Comparison of ENCODE assay signal across 1 cellular context in the genomic region with DNA sequence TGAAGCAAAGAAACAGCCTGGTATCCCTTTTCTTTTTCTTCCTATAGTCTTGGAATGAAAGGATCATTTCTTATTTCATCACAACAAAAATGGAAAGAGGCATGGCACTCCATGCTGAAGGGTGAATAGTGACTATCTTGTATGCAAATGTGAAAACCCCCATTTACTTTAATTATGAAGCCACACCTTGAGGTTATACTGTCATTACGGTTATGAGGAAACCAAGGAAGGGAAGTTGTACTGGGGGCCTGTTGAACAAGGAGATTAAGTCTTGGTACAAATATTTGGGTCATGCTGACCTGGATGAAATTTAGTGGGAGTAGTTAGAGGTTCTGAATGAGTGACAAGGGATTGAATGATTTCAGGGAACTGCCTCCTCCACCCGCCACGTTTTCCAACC.
TF ChIP-seq lines count a peak whose summit lies in the region.

No MANE protein-coding gene starts in this region.

TF ChIP-seq in IMR-90, 13 proteins besides CTCF, POLR2A, EP300 and RAD21 (continued from another document):
- TF ChIP-seq ELK1 (IDR thresholded peaks at IDR 0.05; ENCODE audit: borderline replicate concordance, low read depth, low read length) (no peak), MAFK (IDR thresholded peaks at IDR 0.05; ENCODE audit: low read depth, low read length) (no peak), MXI1 (IDR thresholded peaks at IDR 0.05; ENCODE audit: borderline replicate concordance, low read depth, low read length) (no peak), RCOR1 (IDR thresholded peaks at IDR 0.05; ENCODE audit: insufficient replicate concordance, low read length) (no peak), FOS (IDR thresholded peaks at IDR 0.05; ENCODE audit: low read depth, low read length) (no peak), RFX5 (IDR thresholded peaks at IDR 0.05; ENCODE audit: low read depth, low read length) (no peak), NFE2L2 (IDR thresholded peaks at IDR 0.05; ENCODE audit: low read depth, low read length) (no peak), BHLHE40 (IDR thresholded peaks at IDR 0.05; ENCODE audit: low read depth, low read length) (no peak), MAZ (IDR thresholded peaks at IDR 0.05; ENCODE audit: borderline replicate concordance, low read depth, low read length) (no peak), CEBPB (IDR thresholded peaks at IDR 0.05; ENCODE audit: low read depth, low read length) (no peak), USF2 (IDR thresholded peaks at IDR 0.05; ENCODE audit: low read depth, low read length) (no peak), CHD1 (IDR thresholded peaks at IDR 0.05; ENCODE audit: low read depth, low read length) (no peak)
